Comparison of ENCODE assay signal across 17 cellular contexts in genomic region chr6:35309611-35310264, GRCh38. TPM values are rescaled to one million over a fixed set of nuclear protein-coding genes. Genes with fewer than 3 reads are reported as not detected.
DNase-seq lines count a peak whose midpoint lies in the region; ATAC-seq and TF ChIP-seq lines count a peak whose summit lies in the region.
"Had no signal": no experiment of that assay in that cellular context is flagged by ENCODE, and none has a peak within 500 bp of the region (broad histone marks: within the 10 kb centered on the region; RNA-seq: fewer than 3 reads in every experiment).

No MANE protein-coding gene starts in this region.

- ATAC-seq in stimulated activated naive CD8-positive, alpha-beta T cell treated with anti-CD3 and anti-CD28 coated beads, Interleukin-15, Interleukin-2, amounts not matched to agents 100 U/mL and 50 U/mL, for 24 hours = no peak
- ATAC-seq in activated T-cell treated with anti-CD3 and anti-CD28 coated beads, Interleukin-2, amount 50 U/mL, for 72 hours (replicated peaks in 1 of 2) = no peak
- no peak for ATAC-seq in memory B cell (ENCODE audit: low read depth)
- ATAC-seq in Right ventricle myocardium superior (ENCODE audit: poor library complexity) = no peak
- ATAC-seq: left colon, psoas muscle had no signal

- peaks cover 81% of the 10 kb centered on the region for H3K4me1 Mint-ChIP-seq in stimulated activated naive CD8-positive, alpha-beta T cell treated with anti-CD3 and anti-CD28 coated beads, Interleukin-15, Interleukin-2, amounts not matched to agents 100 ng/mL and 50 ng/mL, for 24 hours (ENCODE audit: low read depth)
- peaks cover 81% of the 10 kb centered on the region for H3K4me1 Mint-ChIP-seq in activated T-cell treated with anti-CD3 and anti-CD28 coated beads, Interleukin-2, amount 50 U/mL, for 72 hours (ENCODE audit: low read depth)
- H3K4me1 Mint-ChIP-seq in memory B cell = peaks cover 61% of the 10 kb centered on the region

- no peak overlapping the region for H3K27ac ChIP-seq in vagina
- H3K27ac ChIP-seq: brain microvascular endothelial cell, psoas muscle had no signal

- H3K36me3 Mint-ChIP-seq in stimulated activated naive CD8-positive, alpha-beta T cell treated with anti-CD3 and anti-CD28 coated beads, Interleukin-15, Interleukin-2, amounts not matched to agents 100 ng/mL and 50 ng/mL, for 24 hours (ENCODE audit: low read depth) = peaks cover 77% of the 10 kb centered on the region
- H3K36me3 Mint-ChIP-seq in activated T-cell treated with anti-CD3 and anti-CD28 coated beads, Interleukin-2, amount 50 U/mL, for 72 hours (ENCODE audit: insufficient read depth in 2 of 2) = peaks cover 4 to 19% of the 10 kb centered on the region in 2 donors
- H3K36me3 Mint-ChIP-seq in memory B cell = peaks cover 24% of the 10 kb centered on the region

- no peaks in the 10 kb centered on the region for H3K27me3 Mint-ChIP-seq in stimulated activated naive CD8-positive, alpha-beta T cell treated with anti-CD3 and anti-CD28 coated beads, Interleukin-15, Interleukin-2, amounts not matched to agents 100 ng/mL and 50 ng/mL, for 24 hours
- no peaks in the 10 kb centered on the region for H3K27me3 Mint-ChIP-seq in activated T-cell treated with anti-CD3 and anti-CD28 coated beads, Interleukin-2, amount 50 U/mL, for 72 hours (ENCODE audit: low read depth)
- H3K27me3 Mint-ChIP-seq in memory B cell = no peaks in the 10 kb centered on the region

- peak overlapping the region; percentile 55 for H3K4me3 Mint-ChIP-seq in stimulated activated naive CD8-positive, alpha-beta T cell treated with anti-CD3 and anti-CD28 coated beads, Interleukin-15, Interleukin-2, amounts not matched to agents 100 ng/mL and 50 ng/mL, for 24 hours
- peak overlapping the region; percentile 75 to 78 for H3K4me3 Mint-ChIP-seq in activated T-cell treated with anti-CD3 and anti-CD28 coated beads, Interleukin-2, amount 50 U/mL, for 72 hours
- no peak overlapping the region for H3K4me3 Mint-ChIP-seq in memory B cell

- no peaks in the 10 kb centered on the region for H3K9me3 Mint-ChIP-seq in stimulated activated naive CD8-positive, alpha-beta T cell treated with anti-CD3 and anti-CD28 coated beads, Interleukin-15, Interleukin-2, amounts not matched to agents 100 ng/mL and 50 ng/mL, for 24 hours
- H3K9me3 Mint-ChIP-seq in activated T-cell treated with anti-CD3 and anti-CD28 coated beads, Interleukin-2, amount 50 U/mL, for 72 hours = no peaks in the 10 kb centered on the region
- H3K9me3 Mint-ChIP-seq in memory B cell = no peaks in the 10 kb centered on the region

- intact Hi-C loops in vagina (cut with DNase I) (no loop called here), Right ventricle myocardium superior (cut with DNase I) (no loop called here)

- no peak for DNase-seq in stimulated activated naive CD8-positive, alpha-beta T cell treated with anti-CD3 and anti-CD28 coated beads, Interleukin-15, Interleukin-2, amounts not matched to agents 100 U/mL and 50 U/mL, for 24 hours
- DNase-seq in activated T-cell treated with anti-CD3 and anti-CD28 coated beads, Interleukin-2, amount 50 U/mL, for 72 hours = no peak
- DNase-seq in memory B cell (ENCODE audit: low spot score in 2 of 2) = no peak
- peak; percentile 65 to 70 for DNase-seq in vagina (ENCODE audit: extremely low spot score in 2 of 2)
- no peak for DNase-seq in NCI-H1105 (lab: John Stamatoyannopoulos, UW)
- DNase-seq in Right ventricle myocardium superior = no peak
- no peak for DNase-seq in NCI-H2029 treated with DMSO at 0.1 percent for 48 hours (lab: John Stamatoyannopoulos, UW)
- DNase-seq: activated effector memory CD4-positive, alpha-beta T cell treated with anti-CD3 and anti-CD28 coated beads, Interleukin-2, amount 50 U/mL, for 16 hours; brain microvascular endothelial cell; DMS53; hypothalamus; Karpas-422; left colon; NCI-H1417; NCI-H2171 treated with DMSO at 0.1 percent for 48 hours; psoas muscle had no signal

- H3K4me1 ChIP-seq in vagina = no peaks in the 10 kb centered on the region
- H3K4me1 ChIP-seq: psoas muscle had no signal

- no peaks in the 10 kb centered on the region for H3K27me3 ChIP-seq in vagina
- H3K27me3 ChIP-seq: brain microvascular endothelial cell had no signal

- no peak overlapping the region for H3K4me3 ChIP-seq in vagina
- H3K4me3 ChIP-seq: psoas muscle had no signal

- TF ChIP-seq POLR2A in vagina (IDR thresholded peaks at IDR 0.05) = no peak

- H3K36me3 ChIP-seq in vagina = no peaks in the 10 kb centered on the region
- H3K36me3 ChIP-seq: brain microvascular endothelial cell had no signal

- H3K27ac Mint-ChIP-seq in stimulated activated naive CD8-positive, alpha-beta T cell treated with anti-CD3 and anti-CD28 coated beads, Interleukin-15, Interleukin-2, amounts not matched to agents 100 ng/mL and 50 ng/mL, for 24 hours = peak overlapping the region; percentile 92
- peak overlapping the region; percentile 94 for H3K27ac Mint-ChIP-seq in activated T-cell treated with anti-CD3 and anti-CD28 coated beads, Interleukin-2, amount 50 U/mL, for 72 hours
- H3K27ac Mint-ChIP-seq in memory B cell = peak overlapping the region; percentile 94

- no peak for TF ChIP-seq CTCF in vagina (IDR thresholded peaks at IDR 0.05)

- H3K9me3 ChIP-seq in vagina = no peaks in the 10 kb centered on the region
- H3K9me3 ChIP-seq: psoas muscle had no signal

RNA-seq across cellular contexts. Expression of gene DEF6, which starts 12.1 kb away (rescaled TPM):
- total RNA-seq in activated T-cell treated with anti-CD3 and anti-CD28 coated beads, Interleukin-2, amount 50 U/mL, for 72 hours = 100 to 1,000 TPM; 108 to 127 TPM
- 23.1 TPM for total RNA-seq in vagina
- 0.97 TPM for total RNA-seq in Right ventricle myocardium superior

RNA-seq across cellular contexts. Expression of gene PPARD, which starts 32.6 kb away (rescaled TPM):
- 10 to 100 TPM; 24.1 to 27.9 TPM for total RNA-seq in activated T-cell treated with anti-CD3 and anti-CD28 coated beads, Interleukin-2, amount 50 U/mL, for 72 hours
- total RNA-seq in vagina = 21.9 TPM
- total RNA-seq in Right ventricle myocardium superior = 12.8 TPM

RNA-seq across cellular contexts. Expression of gene ZNF76, which starts 50.2 kb away (rescaled TPM):
- total RNA-seq in activated T-cell treated with anti-CD3 and anti-CD28 coated beads, Interleukin-2, amount 50 U/mL, for 72 hours = 10 to 100 TPM; 52.1 to 55.9 TPM
- total RNA-seq in vagina (39.0 TPM), Right ventricle myocardium superior (35.3 TPM)

Comparison
In these comparisons a context has a peak if more than half of its experiments do, and no peak if none do; other contexts are left out.
1. DNase-seq: peak in vagina (2 of 2); none in stimulated activated naive CD8-positive, alpha-beta T cell treated with anti-CD3 and anti-CD28 coated beads, Interleukin-15, Interleukin-2, amounts not matched to agents 100 U/mL and 50 U/mL, for 24 hours (single experiment), activated T-cell treated with anti-CD3 and anti-CD28 coated beads, Interleukin-2, amount 50 U/mL, for 72 hours (0 of 2), memory B cell (0 of 2), NCI-H1105 (single experiment), Right ventricle myocardium superior (single experiment) and NCI-H2029 treated with DMSO at 0.1 percent for 48 hours (single experiment).
2. RNA of gene DEF6, which starts 12.1 kb away (total RNA-seq): 108 to 127 TPM in activated T-cell treated with anti-CD3 and anti-CD28 coated beads, Interleukin-2, amount 50 U/mL, for 72 hours and 23.1 TPM in vagina (single experiment); 0.97 TPM in Right ventricle myocardium superior (single experiment); every median in the first group is over 10 times any median in the second.
3. Peak in every context shown above with its lines, with median percentiles within 50 percentile points of each other: H3K27ac Mint-ChIP-seq.